Comparison of ENCODE assay signal across 8 cellular contexts in the genomic region with DNA sequence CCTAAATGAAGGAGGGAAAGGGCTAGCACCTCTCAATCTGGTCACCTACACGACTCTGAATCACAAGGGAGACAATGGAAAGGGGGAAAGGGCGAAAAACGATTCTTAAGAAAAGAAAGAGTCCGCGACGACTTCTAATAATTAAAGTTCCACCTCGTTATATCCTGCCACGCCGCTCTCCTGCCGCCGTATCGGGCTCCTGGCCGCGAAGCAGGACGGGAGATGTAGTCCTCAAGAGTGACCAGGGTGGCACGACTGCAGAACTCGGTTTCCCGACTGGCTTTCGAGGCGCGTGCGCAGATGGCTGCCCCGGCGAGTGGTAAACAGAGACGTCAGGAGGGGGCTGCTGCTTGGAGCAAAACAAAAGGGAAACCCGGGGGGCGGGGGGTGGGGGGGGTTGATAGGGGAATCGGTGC. TPM values are rescaled to one million over a fixed set of nuclear protein-coding genes. Genes with fewer than 3 reads are reported as not detected.
DNase-seq lines count a peak whose midpoint lies in the region; ATAC-seq, FAIRE-seq and TF ChIP-seq lines count a peak whose summit lies in the region.

A gene with protein sequence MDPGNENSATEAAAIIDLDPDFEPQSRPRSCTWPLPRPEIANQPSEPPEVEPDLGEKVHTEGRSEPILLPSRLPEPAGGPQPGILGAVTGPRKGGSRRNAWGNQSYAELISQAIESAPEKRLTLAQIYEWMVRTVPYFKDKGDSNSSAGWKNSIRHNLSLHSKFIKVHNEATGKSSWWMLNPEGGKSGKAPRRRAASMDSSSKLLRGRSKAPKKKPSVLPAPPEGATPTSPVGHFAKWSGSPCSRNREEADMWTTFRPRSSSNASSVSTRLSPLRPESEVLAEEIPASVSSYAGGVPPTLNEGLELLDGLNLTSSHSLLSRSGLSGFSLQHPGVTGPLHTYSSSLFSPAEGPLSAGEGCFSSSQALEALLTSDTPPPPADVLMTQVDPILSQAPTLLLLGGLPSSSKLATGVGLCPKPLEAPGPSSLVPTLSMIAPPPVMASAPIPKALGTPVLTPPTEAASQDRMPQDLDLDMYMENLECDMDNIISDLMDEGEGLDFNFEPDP (plus strand): TSS at position 297 of the 416 bp plus-strand sequence. CDS start 678 bp downstream, outside the sequence.

- H3K23me2 ChIP-seq in H1 (ENCODE audit: low read depth, low read length) = peaks cover 8% of the 10 kb centered on the region

- H3K36me3 ChIP-seq in CD8-positive, alpha-beta T cell (ENCODE audit: insufficient read depth, low read length) = no peaks in the 10 kb centered on the region
- no peaks in the 10 kb centered on the region for H3K36me3 ChIP-seq in H1 (ENCODE audit: control insufficient read depth in 2 of 4, insufficient read depth in 4 of 4, low read length in 3 of 4)
- H3K36me3 ChIP-seq in mesodermal cell (ENCODE audit: control insufficient read depth, insufficient read depth, low read length) = no peaks in the 10 kb centered on the region

- H3K4me3 Mint-ChIP-seq in CD8-positive, alpha-beta T cell = peak within 1 kb of the TSS; percentile 93

- H3K18ac ChIP-seq in H1 (ENCODE audit: extremely low read depth, low read length) = peak within 1 kb of the TSS; percentile 71

- H3K79me2 ChIP-seq in H1 (ENCODE audit: control insufficient read depth in 1 of 2, insufficient read depth in 2 of 2, low read length in 2 of 2) = peaks cover 0 to 8% of the 10 kb centered on the region in 2 experiments; a peak in 2 of 4 replicates

- H3K14ac ChIP-seq in H1 (ENCODE audit: insufficient read length) = no peak within 1 kb of the TSS

- H3K4ac ChIP-seq in H1 (replicated peaks; ENCODE audit: insufficient read length, low read depth, low read length) = no peak within 1 kb of the TSS

- TF ChIP-seq POLR2A in H1 (IDR thresholded peaks at IDR 0.05; ENCODE audit: control extremely low read depth in 1 of 2, low read depth in 2 of 2, low read length in 2 of 2) = no peak

- peaks cover 0 to 2% of the 10 kb centered on the region in 2 experiments for H4K20me1 ChIP-seq in H1 (replicated peaks in 1 of 2; ENCODE audit: control insufficient read depth in 1 of 2, insufficient read depth in 2 of 2, low read length in 2 of 2)

- H4K91ac ChIP-seq in H1 (replicated peaks; ENCODE audit: insufficient read length, low read length) = no peak within 1 kb of the TSS

- H4K8ac ChIP-seq in H1 (ENCODE audit: extremely low read depth, insufficient read depth, low read length) = no peak within 1 kb of the TSS; the same call in 1 of the 2 replicates

- peak; percentile 74 to 92 (median 86) for DNase-seq in CD8-positive, alpha-beta T cell
- peak; percentile 81 for DNase-seq in GM20000 (ENCODE audit: low spot score)
- DNase-seq in HT1080 (ENCODE audit: low read depth) = peak; percentile 75
- DNase-seq in NOMO-1 (lab: John Stamatoyannopoulos, UW; ENCODE audit: unreplicated experiment in 2 of 2) = peak; percentile 73 to 78
- DNase-seq in activated CD8-positive, alpha-beta memory T cell treated with anti-CD3 and anti-CD28 coated beads for 48 hours (ENCODE audit: low read depth in 2 of 3, low spot score in 2 of 3) = peak; percentile 49 to 74 (median 61)
- peak; percentile 69 to 89 for DNase-seq in H1 (ENCODE audit: low read depth in 1 of 2, low spot score in 2 of 2)
- peak; percentile 55 for DNase-seq in stimulated activated CD8-positive, alpha-beta memory T cell treated with anti-CD3 and anti-CD28 coated beads, Interleukin-15, amount 100 ng/mL, for 24 hours (ENCODE audit: low read depth)

- CTCF ChIA-PET in CD8-positive, alpha-beta T cell (lab: Charles Lee) = interaction anchor here (0.9 kb wide), 1 partner anchor 35 kb away, joined by 5 read pairs; no protein-coding TSS in a partner anchor
- CTCF ChIA-PET in H1 (lab: Charles Lee; ENCODE audit: partially characterized antibody) = interaction anchor here (1.6 kb wide), 1 partner anchor 33 kb away, joined by 5 read pairs; no protein-coding TSS in a partner anchor

- 0% methylated on average over 9 of the region's 28 CpGs; no CpG with 5 or more reads in 1 of the 2 experiments for WGBS in H1 (ENCODE audit: extremely low coverage in 1 of 2, insufficient coverage in 1 of 2, insufficient read length in 1 of 2, insufficient replicate concordance in 2 of 2, low coverage in 1 of 2, low lambda C conversion rate in 2 of 2, missing lambda C conversion rate in 1 of 2), 2 experiments
- WGBS in mesodermal cell (ENCODE audit: insufficient coverage in 2 of 2), 2 experiments = 0% methylated on average over 7 to 8 of the region's 28 CpGs

- H3K27me3 Mint-ChIP-seq in CD8-positive, alpha-beta T cell (ENCODE audit: low read depth) = no peaks in the 10 kb centered on the region

- H2BK20ac ChIP-seq in H1 (ENCODE audit: low read length) = no peak within 1 kb of the TSS

- peak within 1 kb of the TSS; percentile 93 for H3K27ac Mint-ChIP-seq in CD8-positive, alpha-beta T cell

- TF ChIP-seq RAD21 in H1 (IDR thresholded peaks at IDR 0.05 in 1 of 2, conservative IDR thresholded peaks at IDR 0.05 in 1 of 2; ENCODE audit: low read depth in 2 of 2, low read length in 2 of 2) = no peak

- H3K56ac ChIP-seq in H1 (replicated peaks; ENCODE audit: insufficient read length, low read depth, low read length) = no peak within 1 kb of the TSS

- H3K4me3 ChIP-seq in CD8-positive, alpha-beta T cell (ENCODE audit: low read depth, low read length) = peak within 1 kb of the TSS; percentile 73
- H3K4me3 ChIP-seq in H1 (ENCODE audit: extremely low read depth in 1 of 4, insufficient read depth in 2 of 4, low read depth in 3 of 4, low read length in 4 of 4) = peak within 1 kb of the TSS; percentile 68 to 78 (median 73)
- H3K4me3 ChIP-seq in mesodermal cell (ENCODE audit: extremely low read depth, insufficient read depth, low read length, poor library complexity, severe bottlenecking) = peak within 1 kb of the TSS; percentile 49

- ATAC-seq in CD8-positive, alpha-beta T cell = peak; percentile 82

- peak within 1 kb of the TSS; percentile 95; the same call in 1 of the 2 replicates for H2AFZ ChIP-seq in H1 (ENCODE audit: low read length)

- H2BK15ac ChIP-seq in H1 (ENCODE audit: low read length) = no peak within 1 kb of the TSS

- peak within 1 kb of the TSS; percentile 20 to 78 (median 42); a peak in 6 of 7 replicates for H3K9ac ChIP-seq in H1 (replicated peaks in 1 of 4; ENCODE audit: extremely low read depth in 1 of 4, low read depth in 3 of 4, low read length in 3 of 4)

- H3K4me1 Mint-ChIP-seq in CD8-positive, alpha-beta T cell (ENCODE audit: low read depth) = peaks cover 37% of the 10 kb centered on the region

- no peaks in the 10 kb centered on the region for H3K27me3 ChIP-seq in CD8-positive, alpha-beta T cell (ENCODE audit: insufficient read depth, low read length)
- peaks cover 0 to under 1% (median 0%) of the 10 kb centered on the region in 4 experiments; a peak in 1 of 7 replicates for H3K27me3 ChIP-seq in H1 (replicated peaks in 1 of 4; ENCODE audit: control insufficient read depth in 3 of 4, extremely low read depth in 1 of 4, insufficient read depth in 3 of 4, low read length in 3 of 4)

- H3K23ac ChIP-seq in H1 (ENCODE audit: insufficient read length) = no peak within 1 kb of the TSS

- H2AK5ac ChIP-seq in H1 (ENCODE audit: low read depth, low read length) = no peak within 1 kb of the TSS

- H3K9me3 ChIP-seq in CD8-positive, alpha-beta T cell (ENCODE audit: low read length) = no peaks in the 10 kb centered on the region
- no peaks in the 10 kb centered on the region for H3K9me3 ChIP-seq in H1 (ENCODE audit: insufficient read depth in 2 of 2, low read depth in 1 of 2, low read length in 1 of 2)
- no peaks in the 10 kb centered on the region for H3K9me3 ChIP-seq in mesodermal cell (ENCODE audit: control insufficient read depth, low read length)

- H3K79me1 ChIP-seq in H1 (ENCODE audit: low read depth, low read length) = no peaks in the 10 kb centered on the region; the same call in 1 of the 2 replicates

- no peak within 1 kb of the TSS for H2BK12ac ChIP-seq in H1 (ENCODE audit: low read depth, low read length)

- peak; percentile 7 for FAIRE-seq in H1 (lab: Jason Lieb, UNC)

- H2BK120ac ChIP-seq in H1 (replicated peaks; ENCODE audit: low read depth, low read length) = no peak within 1 kb of the TSS

- peak within 1 kb of the TSS; percentile 82 to 95 for H3K4me2 ChIP-seq in H1 (ENCODE audit: insufficient read depth in 1 of 2, low read depth in 2 of 2, low read length in 2 of 2)

- H3K4me1 ChIP-seq in CD8-positive, alpha-beta T cell (ENCODE audit: insufficient read depth, low read length) = peaks cover 31% of the 10 kb centered on the region
- H3K4me1 ChIP-seq in H1 (replicated peaks in 1 of 4; ENCODE audit: control insufficient read depth in 3 of 4, insufficient read depth in 4 of 4, low read length in 3 of 4) = peaks cover 7 to 13% (median 11%) of the 10 kb centered on the region in 4 experiments
- peaks cover 8% of the 10 kb centered on the region for H3K4me1 ChIP-seq in mesodermal cell (ENCODE audit: control insufficient read depth, insufficient read depth, low read length, poor library complexity, severe bottlenecking)

- no peak for TF ChIP-seq EP300 in H1 (IDR thresholded peaks at IDR 0.05; ENCODE audit: borderline replicate concordance in 1 of 2, low read depth in 2 of 2, low read length in 2 of 2)

- H4K5ac ChIP-seq in H1 (ENCODE audit: insufficient read length, low read depth, low read length) = no peak within 1 kb of the TSS

- POLR2A ChIA-PET in CD8-positive, alpha-beta T cell (lab: Charles Lee) = interaction anchor here (0.6 to 2.8 kb wide), 6 partner anchors 11 to 271 kb away, joined by 3 to 12 read pairs (median 4); a partner anchor contains a TSS
- POLR2A ChIA-PET in H1 (lab: Charles Lee; ENCODE audit: partially characterized antibody) = interaction anchor here (0.9 to 1.4 kb wide), 4 partner anchors 9 to 52 kb away, joined by 3 to 4 read pairs (median 3); a partner anchor contains a TSS

- TF ChIP-seq CTCF in CD8-positive, alpha-beta T cell (IDR thresholded peaks at IDR 0.05) = no peak
- TF ChIP-seq CTCF in GM20000 (IDR thresholded peaks at IDR 0.05; ENCODE audit: extremely low read depth, missing control alignments) = no peak
- TF ChIP-seq CTCF in H1 (IDR thresholded peaks at IDR 0.05; ENCODE audit: control extremely low read depth in 1 of 3, insufficient read depth in 1 of 3, low read depth in 1 of 3, low read length in 3 of 3) = no peak

- intact Hi-C loops in CD8-positive, alpha-beta T cell (cut with DNase I, micrococcal nuclease) = loop anchor here (1.0 to 10.0 kb wide), 7 partner anchors 27 to 641 kb away; a partner anchor contains a TSS

- H3K36me3 Mint-ChIP-seq in CD8-positive, alpha-beta T cell = peaks cover 4% of the 10 kb centered on the region

- peak within 1 kb of the TSS; percentile 34 for H3K27ac ChIP-seq in CD8-positive, alpha-beta T cell (ENCODE audit: low read depth, low read length)
- peak within 1 kb of the TSS; percentile 34; the same call in 1 of the 2 replicates for H3K27ac ChIP-seq in H1 (ENCODE audit: low read depth, low read length)
- no peak within 1 kb of the TSS for H3K27ac ChIP-seq in mesodermal cell (ENCODE audit: low read depth, low read length, severe bottlenecking)

- H2BK5ac ChIP-seq in H1 (ENCODE audit: low read depth, low read length) = no peak within 1 kb of the TSS

- no peaks in the 10 kb centered on the region for H3K9me3 Mint-ChIP-seq in CD8-positive, alpha-beta T cell

RNA-seq across cellular contexts. Expression of the gene that starts here (rescaled TPM):
- total RNA-seq in CD8-positive, alpha-beta T cell = 10 to 100 TPM; 24.1 to 32.6 TPM
- total RNA-seq in HT1080 (2014; rRNA removed; shearing (Covaris generic)) = 1.2 and 1.8 TPM in 2 replicates
- polyA plus RNA-seq in HT1080 (2015; cell fraction: cytosol; rRNA removed) = 2.9 and 3.5 TPM in 2 replicates
- polyA plus RNA-seq in HT1080 (2015; cell fraction: nucleus; rRNA removed) = 7.5 and 9.2 TPM in 2 replicates
- 54.8 and 57.4 TPM in 2 replicates for total RNA-seq in H1 (2021; fragmentation: NEBNext Ultra II Directional; extraction: Animal tissue kit (Norgen Biotek cat#: 25700))
- polyA plus RNA-seq in H1 (2011; rRNA removed) = 12.3 and 26.6 TPM in 2 replicates
- 17.4 TPM for polyA plus RNA-seq in H1 (2011; cell fraction: cytosol; rRNA removed)
- 21.5 TPM for polyA plus RNA-seq in H1 (2011; cell fraction: nucleus; rRNA removed)
- polyA plus RNA-seq in H1 (2012, experiment 1 of 2) = 14.5 to 18.1 TPM (median 17.3 TPM) in 4 replicates
- polyA plus RNA-seq in H1 (2012, experiment 2 of 2) = 14.6 TPM
- polyA plus RNA-seq in H1 (2013, experiment 1 of 2) = 13.7 TPM
- 13.6 TPM for polyA plus RNA-seq in H1 (2013, experiment 2 of 2)
- polyA minus RNA-seq in H1 (2011; rRNA and poly(A)+ RNA removed) = 4.8 and 9.1 TPM in 2 replicates
- 8.3 TPM for polyA minus RNA-seq in H1 (2011; cell fraction: cytosol; rRNA and poly(A)+ RNA removed)
- 3.6 TPM for polyA minus RNA-seq in H1 (2011; cell fraction: nucleus; rRNA and poly(A)+ RNA removed)
- polyA plus RNA-seq in mesodermal cell (2013, experiment 1 of 2) = 12.7 TPM
- 12.7 TPM for polyA plus RNA-seq in mesodermal cell (2013, experiment 2 of 2)
